In the genomic region with DNA sequence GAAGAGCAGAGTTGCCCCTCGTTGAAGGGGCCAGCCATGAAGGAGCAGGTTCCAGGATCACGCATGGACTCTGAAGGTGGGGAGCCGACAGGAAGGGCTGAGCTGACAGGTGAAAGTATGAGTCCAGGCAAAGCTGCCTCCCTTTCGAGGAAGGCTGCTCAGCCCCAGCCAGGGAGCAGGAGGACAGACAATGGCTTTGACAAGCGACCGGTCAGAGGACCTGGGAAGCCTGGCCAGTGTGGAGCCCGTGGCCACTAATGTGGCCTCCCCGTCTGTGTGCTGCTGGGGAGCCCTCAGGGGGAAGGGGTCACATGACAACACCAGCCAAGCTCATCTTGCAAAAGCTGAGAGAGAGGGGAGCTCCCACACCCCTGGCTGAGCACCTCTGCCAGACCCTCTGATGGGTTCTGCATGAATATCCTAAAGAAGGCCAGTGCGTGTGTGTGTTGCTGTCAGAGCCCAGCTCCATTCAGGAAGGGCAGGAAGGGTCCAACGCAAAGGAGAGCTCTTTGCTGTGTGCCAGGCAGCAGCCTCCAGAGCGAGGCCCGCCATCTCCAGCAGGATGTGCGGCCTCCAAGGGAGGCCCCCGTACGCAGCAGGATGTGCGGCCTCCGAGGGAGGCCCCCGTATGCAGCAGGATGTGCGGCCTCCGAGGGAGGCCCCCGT, we compare ENCODE assay signal across 20 cellular contexts.
DNase-seq lines count a peak whose midpoint lies in the region; FAIRE-seq and TF ChIP-seq lines count a peak whose summit lies in the region.
"Had no signal": no experiment of that assay in that cellular context is flagged by ENCODE, and none has a peak within 500 bp of the region (broad histone marks: within the 10 kb centered on the region; RNA-seq: fewer than 3 reads in every experiment).

No MANE protein-coding gene starts in this region.

- H3K27me3 ChIP-seq in breast epithelium = no peaks in the 10 kb centered on the region
- no peaks in the 10 kb centered on the region for H3K27me3 ChIP-seq in astrocyte (ENCODE audit: insufficient read depth, low read length)
- no peaks in the 10 kb centered on the region for H3K27me3 ChIP-seq in osteoblast (ENCODE audit: insufficient read depth, low read length)
- H3K27me3 ChIP-seq: cardiac muscle cell, gastrocnemius medialis, MG63 had no signal

- CTCF ChIA-PET in MCF 10A (lab: Yijun Ruan, JAX) = no interaction called here

- POLR2A ChIA-PET in MCF 10A (lab: Yijun Ruan, JAX) = no interaction called here

- H3K9me3 ChIP-seq in breast epithelium = no peaks in the 10 kb centered on the region
- H3K9me3 ChIP-seq in astrocyte (ENCODE audit: insufficient read depth, low read depth, low read length) = no peaks in the 10 kb centered on the region
- no peaks in the 10 kb centered on the region for H3K9me3 ChIP-seq in osteoblast (ENCODE audit: low read depth, low read length)
- H3K9me3 ChIP-seq: gastrocnemius medialis, MG63 had no signal

- H3K27ac ChIP-seq in breast epithelium (no peak overlapping the region), astrocyte (ENCODE audit: low read depth, low read length) (no peak overlapping the region), osteoblast (ENCODE audit: low read depth, low read length) (no peak overlapping the region)
- H3K27ac ChIP-seq: cardiac muscle cell, gastrocnemius medialis had no signal

- peaks cover 31% of the 10 kb centered on the region for H3K4me1 Mint-ChIP-seq in MCF 10A (ENCODE audit: insufficient read depth, unreplicated experiment)
- H3K4me1 Mint-ChIP-seq in astrocyte (ENCODE audit: low read depth, unreplicated experiment) = peaks cover 36% of the 10 kb centered on the region

- H3K9ac ChIP-seq in astrocyte (ENCODE audit: low read length) = no peak overlapping the region

- TF ChIP-seq POLR2A in breast epithelium (IDR thresholded peaks at IDR 0.05) = no peak
- TF ChIP-seq POLR2A in NB4 (IDR thresholded peaks at IDR 0.05; ENCODE audit: extremely low read depth, insufficient read length) = no peak

- H3K36me3 Mint-ChIP-seq in MCF 10A (ENCODE audit: insufficient read depth, unreplicated experiment) = peaks cover 40% of the 10 kb centered on the region
- H3K36me3 Mint-ChIP-seq in astrocyte (ENCODE audit: low read depth, unreplicated experiment) = peaks cover 10% of the 10 kb centered on the region

- H3K36me3 ChIP-seq in breast epithelium (no peaks in the 10 kb centered on the region), astrocyte (ENCODE audit: insufficient read depth, low read length) (no peaks in the 10 kb centered on the region), osteoblast (ENCODE audit: insufficient read depth, low read length) (peaks cover 26% of the 10 kb centered on the region)

- DNase-seq in MCF 10A (ENCODE audit: unreplicated experiment) = no peak
- no peak for DNase-seq in breast epithelium (ENCODE audit: low spot score in 2 of 2)
- peak; percentile 39 for DNase-seq in NB4 (ENCODE audit: low read depth)
- DNase-seq in astrocyte (ENCODE audit: low read depth) = no peak
- DNase-seq in osteoblast (ENCODE audit: insufficient read length, low spot score, missing footprints) = peak; percentile 72
- no peak for DNase-seq in SKM-1 (lab: John Stamatoyannopoulos, UW; ENCODE audit: unreplicated experiment)
- no peak for DNase-seq in cerebellar nuclear complex (lab: John Stamatoyannopoulos, UW)
- no peak for DNase-seq in cerebellar cortex (ENCODE audit: low spot score)
- DNase-seq: activated B cell treated with CpG ODN at 0.5 μM for 24 hours, mesendoderm, MG63, NCI-H187 treated with DMSO at 0.1 percent for 48 hours, NCI-H526, occipital lobe, PC-3 had no signal

- TF ChIP-seq CTCF in MCF 10A (IDR thresholded peaks at IDR 0.05; ENCODE audit: unreplicated experiment) = no peak
- no peak for TF ChIP-seq CTCF in breast epithelium (IDR thresholded peaks at IDR 0.05)
- no peak for TF ChIP-seq CTCF in NB4 (IDR thresholded peaks at IDR 0.05; ENCODE audit: low read depth, low read length)
- TF ChIP-seq CTCF in astrocyte (IDR thresholded peaks at IDR 0.05; ENCODE audit: insufficient read depth, low read depth, low read length) = no peak
- TF ChIP-seq CTCF in osteoblast (IDR thresholded peaks at IDR 0.05; ENCODE audit: extremely low read depth, low read depth, low read length) = no peak

- H3K4me1 ChIP-seq in breast epithelium (no peaks in the 10 kb centered on the region), astrocyte (ENCODE audit: insufficient read depth, low read length) (peaks cover 35% of the 10 kb centered on the region), osteoblast (ENCODE audit: insufficient read depth, low read length) (peaks cover 29% of the 10 kb centered on the region)

- intact Hi-C loops in MCF 10A (cut with micrococcal nuclease) (no loop called here), breast epithelium (cut with DNase I; ENCODE audit: low total_unique reads) (no loop called here)

- H3K27ac Mint-ChIP-seq in MCF 10A (ENCODE audit: low read depth, unreplicated experiment) (peak overlapping the region; percentile 59), astrocyte (ENCODE audit: unreplicated experiment) (peak overlapping the region; percentile 4)
- H3K27ac Mint-ChIP-seq: activated B cell treated with CpG ODN at 0.5 μM for 24 hours had no signal

- no TSS peak for BruUV-seq in MCF 10A (replicated peaks; lab: Mats Ljungman, UMichigan)

- H3K4me3 ChIP-seq in breast epithelium = no peak overlapping the region
- no peak overlapping the region for H3K4me3 ChIP-seq in NB4 (ENCODE audit: low read depth, low read length)
- no peak overlapping the region for H3K4me3 ChIP-seq in astrocyte (ENCODE audit: insufficient read depth, low read depth, low read length)
- H3K4me3 ChIP-seq in osteoblast (ENCODE audit: insufficient read depth, low read length) = no peak overlapping the region
- H3K4me3 ChIP-seq: cardiac muscle cell, gastrocnemius medialis, MG63 had no signal

- no peaks in the 10 kb centered on the region for H3K9me3 Mint-ChIP-seq in MCF 10A (ENCODE audit: unreplicated experiment)
- H3K9me3 Mint-ChIP-seq in astrocyte (ENCODE audit: unreplicated experiment) = no peaks in the 10 kb centered on the region
- H3K9me3 Mint-ChIP-seq: activated B cell treated with CpG ODN at 0.5 μM for 24 hours; stimulated activated memory B cell treated with anti-CD40 and anti-IgM and Interleukin-4, amounts not matched to agents 10 μg/mL and 1 μg/mL and 100 μg/mL, for 72 hours had no signal

- H3K27me3 Mint-ChIP-seq in MCF 10A (ENCODE audit: insufficient read depth, unreplicated experiment) (no peaks in the 10 kb centered on the region), astrocyte (ENCODE audit: low read depth, unreplicated experiment) (no peaks in the 10 kb centered on the region)
- H3K27me3 Mint-ChIP-seq: activated B cell treated with CpG ODN at 0.5 μM for 24 hours; stimulated activated memory B cell treated with anti-CD40 and anti-IgM and Interleukin-4, amounts not matched to agents 10 μg/mL and 1 μg/mL and 100 μg/mL, for 72 hours had no signal

- H3K79me2 ChIP-seq in astrocyte (ENCODE audit: insufficient read depth, low read length) = no peaks in the 10 kb centered on the region
- no peaks in the 10 kb centered on the region for H3K79me2 ChIP-seq in osteoblast (ENCODE audit: insufficient read depth, low read length)

- H4K20me1 ChIP-seq in astrocyte (ENCODE audit: insufficient read depth, low read length) (peaks cover 3% of the 10 kb centered on the region), osteoblast (ENCODE audit: insufficient read depth, low read length) (no peaks in the 10 kb centered on the region)

- no peak for FAIRE-seq in astrocyte (lab: Jason Lieb, UNC)
- FAIRE-seq: endothelial cell of umbilical vein, urothelium cell line had no signal

- H3K4me2 ChIP-seq in astrocyte (ENCODE audit: low read length) = no peak overlapping the region
- no peak overlapping the region for H3K4me2 ChIP-seq in osteoblast (ENCODE audit: insufficient read depth, low read length)

- H2AFZ ChIP-seq in astrocyte (ENCODE audit: low read depth, low read length) = no peak overlapping the region
- H2AFZ ChIP-seq in osteoblast (ENCODE audit: low read length) = no peak overlapping the region

- H3K4me3 Mint-ChIP-seq in MCF 10A (ENCODE audit: unreplicated experiment) (peak overlapping the region; percentile 10), astrocyte (ENCODE audit: unreplicated experiment) (no peak overlapping the region)
- H3K4me3 Mint-ChIP-seq: activated B cell treated with CpG ODN at 0.5 μM for 24 hours; stimulated activated memory B cell treated with anti-CD40 and anti-IgM and Interleukin-4, amounts not matched to agents 10 μg/mL and 1 μg/mL and 100 μg/mL, for 72 hours had no signal

Comparison
In these comparisons a context has a peak if more than half of its experiments do, and no peak if none do; other contexts are left out.
1. DNase-seq: peak in NB4 (single experiment) and osteoblast (single experiment); none in MCF 10A (single experiment), breast epithelium (0 of 2), astrocyte (single experiment), SKM-1 (single experiment), cerebellar nuclear complex (0 of 2) and cerebellar cortex (single experiment).